ENCODE assay signal across 8 cellular contexts in the genomic region with DNA sequence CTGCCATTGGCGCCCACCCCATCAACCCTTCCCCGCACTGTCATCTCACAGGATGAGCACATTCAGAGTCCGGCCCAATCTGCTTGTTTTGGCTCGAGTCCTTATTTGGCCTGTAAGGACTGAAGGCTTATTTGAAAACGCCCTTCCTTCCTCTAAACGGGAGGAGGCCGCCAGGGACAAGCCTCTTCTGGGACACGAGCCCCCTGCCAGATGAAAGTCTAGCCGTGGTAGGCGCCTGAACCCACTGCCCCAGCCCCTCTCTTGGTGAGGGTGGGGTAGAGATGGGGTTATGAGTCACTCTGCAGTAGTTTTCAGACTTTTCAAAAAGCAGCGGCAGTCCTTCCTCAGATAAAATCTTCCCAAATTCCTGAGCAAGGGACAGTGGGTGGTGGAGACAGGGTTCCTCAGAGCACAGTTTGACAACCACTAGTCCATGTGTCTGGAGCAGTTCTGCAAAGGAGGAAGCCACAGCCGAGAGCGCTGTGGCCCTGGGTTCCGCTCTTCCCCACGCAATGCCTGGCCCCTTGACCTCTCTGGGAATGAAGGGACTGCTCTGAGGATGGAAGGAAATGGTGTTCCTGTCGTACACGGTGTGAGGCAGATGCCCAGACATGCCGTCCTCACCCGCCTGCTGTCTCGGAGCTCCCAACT. TPM values are rescaled to one million over a fixed set of nuclear protein-coding genes. Genes with fewer than 3 reads are reported as not detected.
A peak's percentile ranks its signal among the peaks of the same experiment; 100 is the strongest.
DNase-seq lines count a peak whose midpoint lies in the region; ATAC-seq and TF ChIP-seq lines count a peak whose summit lies in the region.

No MANE protein-coding gene starts in this region.

- H3K4me1 ChIP-seq in IMR-90 (ENCODE audit: control insufficient read depth, insufficient read depth, low read length) (peaks cover 78% of the 10 kb centered on the region), thymus (ENCODE audit: control insufficient read depth, insufficient read depth, low read length) (peaks cover 58% of the 10 kb centered on the region)

- peak overlapping the region; percentile 84 for H4K5ac ChIP-seq in IMR-90 (ENCODE audit: low read depth, low read length)

- TF ChIP-seq POLR2A in IMR-90 (IDR thresholded peaks at IDR 0.05; ENCODE audit: low read depth, low read length): no peak

- ATAC-seq in IMR-90 (ENCODE audit: low read depth) (no peak), HG02571 (IDR thresholded peaks at IDR 0.05; ENCODE audit: unreplicated experiment) (no peak), GM19452 (IDR thresholded peaks at IDR 0.05; ENCODE audit: unreplicated experiment) (no peak)

- peaks cover 76% of the 10 kb centered on the region for H4K20me1 ChIP-seq in IMR-90 (ENCODE audit: insufficient read depth, low read length)

- H2AK9ac ChIP-seq in IMR-90 (replicated peaks; ENCODE audit: low read depth, low read length, poor library complexity): peak overlapping the region; percentile 99

- H3K4me2 ChIP-seq in IMR-90 (ENCODE audit: low read depth, low read length): peak overlapping the region; percentile 15; the same call in 1 of the 2 replicates

- H3K27ac ChIP-seq in IMR-90 (ENCODE audit: insufficient read depth, low read length) (peak overlapping the region; percentile 87), angular gyrus (ENCODE audit: low read depth, low read length) (peak overlapping the region; percentile 96), thymus (ENCODE audit: low read depth) (peak overlapping the region; percentile 99)

- H2BK20ac ChIP-seq in IMR-90 (ENCODE audit: low read depth, low read length): peak overlapping the region; percentile 94

- POLR2A ChIA-PET in IMR-90 (lab: Charles Lee; ENCODE audit: unreplicated experiment): no interaction called here

- H3K4ac ChIP-seq in IMR-90 (ENCODE audit: low read depth, low read length): peak overlapping the region; percentile 99

- no peak for TF ChIP-seq RAD21 in IMR-90 (IDR thresholded peaks at IDR 0.05; ENCODE audit: low read length)

- peak overlapping the region; percentile 100 for H4K91ac ChIP-seq in IMR-90 (ENCODE audit: insufficient read depth, low read depth, low read length)

- H3K18ac ChIP-seq in IMR-90 (ENCODE audit: low read depth, low read length): peak overlapping the region; percentile 92

- H3K9me1 ChIP-seq in IMR-90 (ENCODE audit: insufficient read depth, low read length): peaks cover 51% of the 10 kb centered on the region

- H3K36me3 ChIP-seq in IMR-90 (ENCODE audit: control insufficient read depth, insufficient read depth, low read length): peaks cover 84% of the 10 kb centered on the region
- H3K36me3 ChIP-seq in thymus (ENCODE audit: control insufficient read depth, insufficient read depth): peaks cover 65% of the 10 kb centered on the region

- peak overlapping the region; percentile 88 for H2BK15ac ChIP-seq in IMR-90 (ENCODE audit: low read depth, low read length)

- peak overlapping the region; percentile 100 for H2AK5ac ChIP-seq in IMR-90 (ENCODE audit: low read depth, low read length)

- H3K4me3 ChIP-seq in IMR-90 (ENCODE audit: insufficient read depth, low read depth, low read length) (no peak overlapping the region), thymus (ENCODE audit: low read length) (no peak overlapping the region)

- BruUV-seq in IMR-90 (replicated peaks; lab: Mats Ljungman, UMichigan): no TSS peak

- in situ Hi-C loops in IMR-90 (cut with MboI; ENCODE audit: low sequenced_read_pairs): no loop called here

- TF ChIP-seq CTCF in IMR-90 (conservative IDR thresholded peaks at IDR 0.05; ENCODE audit: low read depth, low read length): no peak

- peak overlapping the region; percentile 100 for H2BK5ac ChIP-seq in IMR-90 (ENCODE audit: low read depth, low read length, poor library complexity, severe bottlenecking)

- H4K8ac ChIP-seq in IMR-90 (ENCODE audit: low read depth in 2 of 2, low read length in 2 of 2): peak overlapping the region; percentile 86 to 100

- H3K23ac ChIP-seq in IMR-90 (ENCODE audit: low read depth, low read length): peak overlapping the region; percentile 100

- peak overlapping the region; percentile 97 for H2BK120ac ChIP-seq in IMR-90 (ENCODE audit: low read depth, low read length)

- peak overlapping the region; percentile 64 for H2AFZ ChIP-seq in IMR-90 (replicated peaks; ENCODE audit: low read length, poor library complexity)

- dilution Hi-C loops in IMR-90 (cut with HindIII; ENCODE audit: low sequenced_read_pairs, unreplicated experiment): no loop called here

- DNase-seq in A172 (ENCODE audit: low spot score) (peak; percentile 69), IMR-90 (peak; percentile 63), kidney tubule cell (ENCODE audit: low spot score) (peak; percentile 38), mesenteric fat pad (ENCODE audit: low spot score) (no peak)

- H3K56ac ChIP-seq in IMR-90 (ENCODE audit: extremely low read depth, insufficient read depth, low read length): peak overlapping the region; percentile 99

- intact Hi-C loops in IMR-90 (cut with micrococcal nuclease): no loop called here

- H3K14ac ChIP-seq in IMR-90 (replicated peaks; ENCODE audit: low read depth, low read length): peak overlapping the region; percentile 99

- peak overlapping the region; percentile 82 for H3K9ac ChIP-seq in IMR-90 (ENCODE audit: low read depth, low read length)

- H3K79me1 ChIP-seq in IMR-90 (ENCODE audit: low read depth in 1 of 2, low read length in 2 of 2): peaks cover 16 to 93% of the 10 kb centered on the region in 2 experiments; a peak in 3 of 4 replicates

- WGBS in IMR-90 (ENCODE audit: extremely low coverage in 2 of 2, insufficient read length in 1 of 2), 2 experiments: no CpG with 5 or more reads among the region's 20 CpGs
- 47% methylated on average over 20 of the region's 20 CpGs for WGBS in thymus

- CTCF ChIA-PET in IMR-90 (lab: Yijun Ruan, JAX): no interaction called here

- H3K9me3 ChIP-seq in IMR-90 (ENCODE audit: control insufficient read depth, insufficient read depth, low read length) (no peaks in the 10 kb centered on the region), thymus (ENCODE audit: control insufficient read depth) (no peaks in the 10 kb centered on the region)

- H3K27me3 ChIP-seq in IMR-90 (ENCODE audit: control insufficient read depth, insufficient read depth, low read length): no peaks in the 10 kb centered on the region
- H3K27me3 ChIP-seq in thymus (ENCODE audit: control insufficient read depth, insufficient read depth): no peaks in the 10 kb centered on the region

TF ChIP-seq in IMR-90, 13 proteins besides CTCF, POLR2A, EP300 and RAD21:
- no peak for TF ChIP-seq SMC3 (IDR thresholded peaks at IDR 0.05; ENCODE audit: low read depth, low read length)
- no peak for TF ChIP-seq CEBPB (IDR thresholded peaks at IDR 0.05; ENCODE audit: low read depth, low read length)
- TF ChIP-seq, protein P1, sequence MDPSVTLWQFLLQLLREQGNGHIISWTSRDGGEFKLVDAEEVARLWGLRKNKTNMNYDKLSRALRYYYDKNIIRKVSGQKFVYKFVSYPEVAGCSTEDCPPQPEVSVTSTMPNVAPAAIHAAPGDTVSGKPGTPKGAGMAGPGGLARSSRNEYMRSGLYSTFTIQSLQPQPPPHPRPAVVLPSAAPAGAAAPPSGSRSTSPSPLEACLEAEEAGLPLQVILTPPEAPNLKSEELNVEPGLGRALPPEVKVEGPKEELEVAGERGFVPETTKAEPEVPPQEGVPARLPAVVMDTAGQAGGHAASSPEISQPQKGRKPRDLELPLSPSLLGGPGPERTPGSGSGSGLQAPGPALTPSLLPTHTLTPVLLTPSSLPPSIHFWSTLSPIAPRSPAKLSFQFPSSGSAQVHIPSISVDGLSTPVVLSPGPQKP (IDR thresholded peaks at IDR 0.05; ENCODE audit: borderline replicate concordance, low read depth, low read length): no peak
- peak; percentile 16; the same call in 1 of the 2 replicates for TF ChIP-seq FOS (IDR thresholded peaks at IDR 0.05; ENCODE audit: low read depth, low read length)
- no peak for TF ChIP-seq BHLHE40 (IDR thresholded peaks at IDR 0.05; ENCODE audit: low read depth, low read length)
- TF ChIP-seq MAFK (IDR thresholded peaks at IDR 0.05; ENCODE audit: low read depth, low read length): no peak
- no peak for TF ChIP-seq RCOR1 (IDR thresholded peaks at IDR 0.05; ENCODE audit: insufficient replicate concordance, low read length)
- peak; percentile 50; the same call in 1 of the 2 replicates for TF ChIP-seq MAZ (IDR thresholded peaks at IDR 0.05; ENCODE audit: borderline replicate concordance, low read depth, low read length)
TF ChIP-seq in IMR-90: peak in this region for 2.

RNA-seq across cellular contexts. Expression of gene MYH9, which starts 57.0 kb away (rescaled TPM):
- 180 and 245 TPM in 2 replicates for total RNA-seq in A172 (2014; rRNA removed; shearing (Covaris generic))
- total RNA-seq in IMR-90 (2012; rRNA removed): 554 and 783 TPM in 2 replicates
- 475 and 507 TPM in 2 replicates for polyA plus RNA-seq in IMR-90 (2012; rRNA removed)
- 197 and 382 TPM in 2 replicates for polyA plus RNA-seq in IMR-90 (2012; cell fraction: cytosol; rRNA removed)
- polyA plus RNA-seq in IMR-90 (2012; cell fraction: nucleus; rRNA removed; ENCODE audit: low replicate concordance): 449 and 493 TPM in 2 replicates
- polyA plus RNA-seq in thymus: 155 TPM
- 673 TPM for total RNA-seq in mesenteric fat pad
